ENCODE assay signal across 23 cellular contexts in genomic region chr2:46066591-46066990, GRCh38.
DNase-seq lines count a peak whose midpoint lies in the region; ATAC-seq and TF ChIP-seq lines count a peak whose summit lies in the region.
"Had no signal": no experiment of that assay in that cellular context is flagged by ENCODE, and none has a peak within 500 bp of the region (broad histone marks: within the 10 kb centered on the region; RNA-seq: fewer than 3 reads in every experiment).

No MANE protein-coding gene starts in this region.

- H3K36me3 ChIP-seq in PC-9 (ENCODE audit: low read depth) (no peaks in the 10 kb centered on the region), smooth muscle cell (ENCODE audit: low read depth) (no peaks in the 10 kb centered on the region)
- H3K36me3 ChIP-seq: adrenal gland, upper lobe of right lung had no signal

- peak overlapping the region; percentile 74 for H3K27ac Mint-ChIP-seq in activated T-cell treated with anti-CD3 and anti-CD28 coated beads, Interleukin-2, amount 50 U/mL, for 72 hours
- peak overlapping the region; percentile 79 for H3K27ac Mint-ChIP-seq in chondrocyte (ENCODE audit: unreplicated experiment)
- H3K27ac Mint-ChIP-seq: progenitor cell of endocrine pancreas had no signal

- no peaks in the 10 kb centered on the region for H3K36me3 Mint-ChIP-seq in activated T-cell treated with anti-CD3 and anti-CD28 coated beads, Interleukin-2, amount 50 U/mL, for 72 hours (ENCODE audit: insufficient read depth in 2 of 2)
- no peaks in the 10 kb centered on the region for H3K36me3 Mint-ChIP-seq in chondrocyte (ENCODE audit: low read depth)

- no peak overlapping the region for H2AFZ ChIP-seq in PC-9
- H2AFZ ChIP-seq in smooth muscle cell (ENCODE audit: low read depth) = no peak overlapping the region

- no peak overlapping the region for H3K4me3 ChIP-seq in PC-9
- H3K4me3 ChIP-seq in smooth muscle cell = no peak overlapping the region
- H3K4me3 ChIP-seq: adrenal gland, esophagus muscularis mucosa, mucosa of descending colon, upper lobe of right lung had no signal

- peak; percentile 33 to 37 for ATAC-seq in activated T-cell treated with anti-CD3 and anti-CD28 coated beads, Interleukin-2, amount 50 U/mL, for 72 hours (replicated peaks in 1 of 2)
- ATAC-seq in GM19023 (IDR thresholded peaks at IDR 0.05; ENCODE audit: unreplicated experiment) = no peak
- ATAC-seq: left colon, mucosa of descending colon, upper lobe of right lung had no signal

- no peaks in the 10 kb centered on the region for H3K9me3 Mint-ChIP-seq in activated T-cell treated with anti-CD3 and anti-CD28 coated beads, Interleukin-2, amount 50 U/mL, for 72 hours
- no peaks in the 10 kb centered on the region for H3K9me3 Mint-ChIP-seq in chondrocyte (ENCODE audit: low read depth)
- H3K9me3 Mint-ChIP-seq: central memory CD8-positive, alpha-beta T cell; neural crest cell had no signal

- peaks cover 9% of the 10 kb centered on the region for H3K27me3 Mint-ChIP-seq in activated T-cell treated with anti-CD3 and anti-CD28 coated beads, Interleukin-2, amount 50 U/mL, for 72 hours (ENCODE audit: low read depth)
- no peaks in the 10 kb centered on the region for H3K27me3 Mint-ChIP-seq in chondrocyte (ENCODE audit: low read depth)
- H3K27me3 Mint-ChIP-seq: central memory CD8-positive, alpha-beta T cell had no signal

- H3K9me3 ChIP-seq in PC-9 (ENCODE audit: insufficient read depth, low read depth) (no peaks in the 10 kb centered on the region), smooth muscle cell (replicated peaks; ENCODE audit: low read depth) (no peaks in the 10 kb centered on the region)
- H3K9me3 ChIP-seq: adrenal gland, esophagus muscularis mucosa, mucosa of descending colon, upper lobe of right lung had no signal

- H3K4me3 Mint-ChIP-seq in activated T-cell treated with anti-CD3 and anti-CD28 coated beads, Interleukin-2, amount 50 U/mL, for 72 hours = peak overlapping the region in 1 of 2 donors; percentile 12
- no peak overlapping the region for H3K4me3 Mint-ChIP-seq in chondrocyte (ENCODE audit: unreplicated experiment)
- H3K4me3 Mint-ChIP-seq: central memory CD8-positive, alpha-beta T cell; neural crest cell had no signal

- peaks cover 43% of the 10 kb centered on the region for H3F3A ChIP-seq in PC-9 (ENCODE audit: insufficient read depth, low read depth)
- peaks cover 18% of the 10 kb centered on the region for H3F3A ChIP-seq in smooth muscle cell (ENCODE audit: low read depth)

- no peak for TF ChIP-seq CTCF in PC-9 (conservative IDR thresholded peaks at IDR 0.05)
- TF ChIP-seq CTCF in chondrocyte (IDR thresholded peaks at IDR 0.05) = no peak
- no peak for TF ChIP-seq CTCF in smooth muscle cell (IDR thresholded peaks at IDR 0.05; ENCODE audit: borderline replicate concordance, insufficient read depth, poor library complexity, severe bottlenecking)

- CTCF ChIA-PET in PC-9 (lab: Charles Lee) = no interaction called here

- no peak for DNase-seq in activated T-cell treated with anti-CD3 and anti-CD28 coated beads, Interleukin-2, amount 50 U/mL, for 72 hours
- DNase-seq in activated T-cell treated with anti-CD3 and anti-CD28 coated beads, Interleukin-2, amount 50 U/mL, for 1 hour = no peak
- no peak for DNase-seq in PC-9
- no peak for DNase-seq in chondrocyte (ENCODE audit: low spot score)
- no peak for DNase-seq in smooth muscle cell (lab: John Stamatoyannopoulos, UW; ENCODE audit: unreplicated experiment)
- no peak for DNase-seq in RKO (ENCODE audit: low spot score)
- DNase-seq in NCI-H748 (lab: John Stamatoyannopoulos, UW; ENCODE audit: unreplicated experiment) = no peak
- DNase-seq: activated CD8-positive, alpha-beta memory T cell treated with anti-CD3 and anti-CD28 coated beads, Interleukin-2, amount 50 U/mL, for 4 hours; activated gamma-delta T cell treated with Interleukin-2 at 50 U/mL for 16 hours; C1 segment of cervical spinal cord; effector CD4-positive, alpha-beta T cell; left colon; mucosa of descending colon; NCI-H2107; NCI-H510A treated with DMSO at 0.1 percent for 48 hours; stimulated activated CD4-positive, alpha-beta T cell treated with anti-CD3 and anti-CD28 coated beads, Interleukin-2, amount 100 ng/mL, for 24 hours; upper lobe of right lung had no signal

- intact Hi-C loops in PC-9 (cut with micrococcal nuclease; ENCODE audit: unreplicated experiment) = loop anchor here (5.0 kb wide), 1 partner anchor 791 kb away; no protein-coding TSS in a partner anchor

- peak overlapping the region; percentile 63 for H3K4me2 ChIP-seq in PC-9
- peak overlapping the region; percentile 8 for H3K4me2 ChIP-seq in smooth muscle cell

- H3K27me3 ChIP-seq in PC-9 (ENCODE audit: insufficient read depth, low read depth) = no peaks in the 10 kb centered on the region
- H3K27me3 ChIP-seq in smooth muscle cell (ENCODE audit: low read depth) = no peaks in the 10 kb centered on the region
- H3K27me3 ChIP-seq: adrenal gland, esophagus muscularis mucosa, upper lobe of right lung had no signal

- H4K20me1 ChIP-seq in PC-9 (ENCODE audit: insufficient read depth) (no peaks in the 10 kb centered on the region), smooth muscle cell (ENCODE audit: low read depth) (no peaks in the 10 kb centered on the region)

- POLR2A ChIA-PET in PC-9 (lab: Charles Lee; ENCODE audit: unreplicated experiment) = no interaction called here

- H3K9me2 ChIP-seq in PC-9 (ENCODE audit: insufficient read depth) = no peaks in the 10 kb centered on the region

- WGBS in smooth muscle cell (ENCODE audit: low lambda C conversion rate) = 80% methylated on average over 4 of the region's 4 CpGs

- peaks cover 3% of the 10 kb centered on the region; the same call in 1 of the 2 replicates for H3K79me2 ChIP-seq in PC-9 (ENCODE audit: low read depth)
- no peaks in the 10 kb centered on the region for H3K79me2 ChIP-seq in smooth muscle cell (ENCODE audit: low read depth)

- peaks cover 67% of the 10 kb centered on the region for H3K4me1 ChIP-seq in PC-9 (replicated peaks; ENCODE audit: insufficient read depth)
- H3K4me1 ChIP-seq in smooth muscle cell (ENCODE audit: low read depth) = peaks cover 4% of the 10 kb centered on the region

- no peak overlapping the region for H3K9ac ChIP-seq in smooth muscle cell (ENCODE audit: low read depth)

- H3K4me1 Mint-ChIP-seq in activated T-cell treated with anti-CD3 and anti-CD28 coated beads, Interleukin-2, amount 50 U/mL, for 72 hours (ENCODE audit: low read depth) = peaks cover 41% of the 10 kb centered on the region
- H3K4me1 Mint-ChIP-seq in chondrocyte (ENCODE audit: low read depth) = peaks cover 48% of the 10 kb centered on the region

- H3K27ac ChIP-seq in PC-9 = peak overlapping the region; percentile 89
- peak overlapping the region; percentile 91 for H3K27ac ChIP-seq in smooth muscle cell (ENCODE audit: low read depth)
- H3K27ac ChIP-seq: upper lobe of right lung had no signal

- BruUV-seq in PC-9 (replicated peaks; lab: Mats Ljungman, UMichigan) = no TSS peak
